1 cellular context compared by ENCODE assay signal in genomic region chr2:72934683-72935610, GRCh38.
TF ChIP-seq lines count a peak whose summit lies in the region.

No MANE protein-coding gene starts in this region.

TF ChIP-seq in HepG2, 621 proteins besides CTCF, POLR2A, EP300 and RAD21 (continued from another document and continues in another):
- TF ChIP-seq LBX2 (CRISPR knock-in tag; IDR thresholded peaks at IDR 0.05; ENCODE audit: borderline replicate concordance) = no peak
- no peak for TF ChIP-seq ZNF460 (CRISPR knock-in tag; IDR thresholded peaks at IDR 0.05; ENCODE audit: borderline replicate concordance)
- TF ChIP-seq SMARCE1 (IDR thresholded peaks at IDR 0.05; ENCODE audit: borderline replicate concordance) = no peak
- TF ChIP-seq NR2F1 (CRISPR knock-in tag; IDR thresholded peaks at IDR 0.05) = no peak
- 0 out of 2 replicates have a peak, but pooled peaks have one; percentile 21 for TF ChIP-seq IRF2 (CRISPR knock-in tag; IDR thresholded peaks at IDR 0.05)
- TF ChIP-seq RXRB (CRISPR knock-in tag; IDR thresholded peaks at IDR 0.05; ENCODE audit: borderline replicate concordance) = peak; percentile 48; the same call in 1 of the 2 replicates
- TF ChIP-seq ELF1 (CRISPR knock-in tag; IDR thresholded peaks at IDR 0.05) = peak; percentile 66
- peak; percentile 93 for TF ChIP-seq STAG1 (CRISPR knock-in tag; IDR thresholded peaks at IDR 0.05)
- no peak for TF ChIP-seq ATF7-NPFF (CRISPR knock-in tag; IDR thresholded peaks at IDR 0.05; ENCODE audit: low read depth)
- TF ChIP-seq KLF12 (CRISPR knock-in tag; IDR thresholded peaks at IDR 0.05; ENCODE audit: borderline replicate concordance) = no peak
- TF ChIP-seq GABPB1 (CRISPR knock-in tag; IDR thresholded peaks at IDR 0.05) = peak; percentile 71
- TF ChIP-seq KLF16 (CRISPR knock-in tag; IDR thresholded peaks at IDR 0.05) = no peak
- TF ChIP-seq, protein P1, sequence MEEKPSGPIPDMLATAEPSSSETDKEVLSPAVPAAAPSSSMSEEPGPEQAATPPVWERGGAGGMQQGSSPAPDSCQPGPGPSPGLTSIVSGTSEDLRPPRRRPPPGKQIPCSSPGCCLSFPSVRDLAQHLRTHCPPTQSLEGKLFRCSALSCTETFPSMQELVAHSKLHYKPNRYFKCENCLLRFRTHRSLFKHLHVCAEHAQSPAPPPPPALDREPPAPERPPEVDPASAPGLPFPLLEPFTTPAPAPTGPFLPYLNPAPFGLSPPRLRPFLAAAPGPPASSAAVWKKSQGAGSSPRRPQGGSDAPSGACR (CRISPR knock-in tag; IDR thresholded peaks at IDR 0.05) = no peak
- TF ChIP-seq E2F1 (CRISPR knock-in tag; IDR thresholded peaks at IDR 0.05) = no peak
- TF ChIP-seq ETV5 (CRISPR knock-in tag; IDR thresholded peaks at IDR 0.05; ENCODE audit: borderline replicate concordance) = peak; percentile 83; the same call in 1 of the 2 replicates
- TF ChIP-seq GFI1 (CRISPR knock-in tag; IDR thresholded peaks at IDR 0.05; ENCODE audit: borderline replicate concordance) = no peak
- no peak for TF ChIP-seq ZNF292 (CRISPR knock-in tag; IDR thresholded peaks at IDR 0.05; ENCODE audit: borderline replicate concordance, low read depth)
- no peak for TF ChIP-seq SP2 (CRISPR knock-in tag; IDR thresholded peaks at IDR 0.05)
- 0 out of 2 replicates have a peak, but pooled peaks have one; percentile 17 for TF ChIP-seq RFX5 (IDR thresholded peaks at IDR 0.05; ENCODE audit: low read depth, low read length)
- no peak for TF ChIP-seq ZNF143 (CRISPR knock-in tag; IDR thresholded peaks at IDR 0.05)
- no peak for TF ChIP-seq ZNF672 (CRISPR knock-in tag; IDR thresholded peaks at IDR 0.05)
- TF ChIP-seq ZNF350 (CRISPR knock-in tag; IDR thresholded peaks at IDR 0.05; ENCODE audit: borderline replicate concordance, low read depth) = peak; percentile 47; the same call in 1 of the 2 replicates
- TF ChIP-seq MAX (IDR thresholded peaks at IDR 0.05) = peak; percentile 52; the same call in 1 of the 2 replicates
- TF ChIP-seq XRCC5 (optimal IDR thresholded peaks at IDR 0.05; ENCODE audit: low read length) = peak; percentile 68
- TF ChIP-seq RAD51 (IDR thresholded peaks at IDR 0.05; ENCODE audit: borderline replicate concordance) = no peak
- TF ChIP-seq YY1 (IDR thresholded peaks at IDR 0.05; ENCODE audit: insufficient read depth, insufficient replicate concordance, low read depth, low read length) = peak; percentile 41
- TF ChIP-seq ZBTB3 (CRISPR knock-in tag; IDR thresholded peaks at IDR 0.05; ENCODE audit: borderline replicate concordance, low read depth) = no peak
- TF ChIP-seq, protein P2, sequence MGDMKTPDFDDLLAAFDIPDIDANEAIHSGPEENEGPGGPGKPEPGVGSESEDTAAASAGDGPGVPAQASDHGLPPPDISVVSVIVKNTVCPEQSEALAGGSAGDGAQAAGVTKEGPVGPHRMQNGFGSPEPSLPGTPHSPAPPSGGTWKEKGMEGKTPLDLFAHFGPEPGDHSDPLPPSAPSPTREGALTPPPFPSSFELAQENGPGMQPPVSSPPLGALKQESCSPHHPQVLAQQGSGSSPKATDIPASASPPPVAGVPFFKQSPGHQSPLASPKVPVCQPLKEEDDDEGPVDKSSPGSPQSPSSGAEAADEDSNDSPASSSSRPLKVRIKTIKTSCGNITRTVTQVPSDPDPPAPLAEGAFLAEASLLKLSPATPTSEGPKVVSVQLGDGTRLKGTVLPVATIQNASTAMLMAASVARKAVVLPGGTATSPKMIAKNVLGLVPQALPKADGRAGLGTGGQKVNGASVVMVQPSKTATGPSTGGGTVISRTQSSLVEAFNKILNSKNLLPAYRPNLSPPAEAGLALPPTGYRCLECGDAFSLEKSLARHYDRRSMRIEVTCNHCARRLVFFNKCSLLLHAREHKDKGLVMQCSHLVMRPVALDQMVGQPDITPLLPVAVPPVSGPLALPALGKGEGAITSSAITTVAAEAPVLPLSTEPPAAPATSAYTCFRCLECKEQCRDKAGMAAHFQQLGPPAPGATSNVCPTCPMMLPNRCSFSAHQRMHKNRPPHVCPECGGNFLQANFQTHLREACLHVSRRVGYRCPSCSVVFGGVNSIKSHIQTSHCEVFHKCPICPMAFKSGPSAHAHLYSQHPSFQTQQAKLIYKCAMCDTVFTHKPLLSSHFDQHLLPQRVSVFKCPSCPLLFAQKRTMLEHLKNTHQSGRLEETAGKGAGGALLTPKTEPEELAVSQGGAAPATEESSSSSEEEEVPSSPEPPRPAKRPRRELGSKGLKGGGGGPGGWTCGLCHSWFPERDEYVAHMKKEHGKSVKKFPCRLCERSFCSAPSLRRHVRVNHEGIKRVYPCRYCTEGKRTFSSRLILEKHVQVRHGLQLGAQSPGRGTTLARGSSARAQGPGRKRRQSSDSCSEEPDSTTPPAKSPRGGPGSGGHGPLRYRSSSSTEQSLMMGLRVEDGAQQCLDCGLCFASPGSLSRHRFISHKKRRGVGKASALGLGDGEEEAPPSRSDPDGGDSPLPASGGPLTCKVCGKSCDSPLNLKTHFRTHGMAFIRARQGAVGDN (CRISPR knock-in tag; IDR thresholded peaks at IDR 0.05) = peak; percentile 35
- no peak for TF ChIP-seq BRD4 (CRISPR knock-in tag; IDR thresholded peaks at IDR 0.05)
- TF ChIP-seq ZBTB33 (CRISPR knock-in tag; IDR thresholded peaks at IDR 0.05) = peak; percentile 61
- TF ChIP-seq PREB (CRISPR knock-in tag; IDR thresholded peaks at IDR 0.05) = no peak
- peak; percentile 88 for TF ChIP-seq ZNF644 (CRISPR knock-in tag; IDR thresholded peaks at IDR 0.05; ENCODE audit: low read depth)
- no peak for TF ChIP-seq RFX3 (CRISPR knock-in tag; IDR thresholded peaks at IDR 0.05)
- no peak for TF ChIP-seq NCOR1 (IDR thresholded peaks at IDR 0.05; ENCODE audit: borderline replicate concordance, low read length)
- no peak for TF ChIP-seq MYPOP (CRISPR knock-in tag; IDR thresholded peaks at IDR 0.05)
- TF ChIP-seq SCMH1 (CRISPR knock-in tag; IDR thresholded peaks at IDR 0.05; ENCODE audit: borderline replicate concordance) = no peak
- no peak for TF ChIP-seq SRY (CRISPR knock-in tag; IDR thresholded peaks at IDR 0.05)
- TF ChIP-seq SMC3 (IDR thresholded peaks at IDR 0.05; ENCODE audit: low read length) = peak; percentile 85; the same call in 1 of the 2 replicates
- TF ChIP-seq, protein P3, sequence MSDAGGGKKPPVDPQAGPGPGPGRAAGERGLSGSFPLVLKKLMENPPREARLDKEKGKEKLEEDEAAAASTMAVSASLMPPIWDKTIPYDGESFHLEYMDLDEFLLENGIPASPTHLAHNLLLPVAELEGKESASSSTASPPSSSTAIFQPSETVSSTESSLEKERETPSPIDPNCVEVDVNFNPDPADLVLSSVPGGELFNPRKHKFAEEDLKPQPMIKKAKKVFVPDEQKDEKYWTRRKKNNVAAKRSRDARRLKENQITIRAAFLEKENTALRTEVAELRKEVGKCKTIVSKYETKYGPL (CRISPR knock-in tag; IDR thresholded peaks at IDR 0.05) = no peak
- TF ChIP-seq ZNF569 (CRISPR knock-in tag; IDR thresholded peaks at IDR 0.05; ENCODE audit: borderline replicate concordance) = no peak
- peak; percentile 95 for TF ChIP-seq ELF3 (CRISPR knock-in tag; IDR thresholded peaks at IDR 0.05)
- no peak for TF ChIP-seq MBNL3 (CRISPR knock-in tag; conservative IDR thresholded peaks at IDR 0.05)
- TF ChIP-seq AKAP8 (CRISPR knock-in tag; IDR thresholded peaks at IDR 0.05) = no peak; the same call in 1 of the 2 replicates
- TF ChIP-seq PCBP2 (optimal IDR thresholded peaks at IDR 0.05; ENCODE audit: low read depth, low read length, poor library complexity, severe bottlenecking) = no peak
- no peak for TF ChIP-seq ZNF558 (CRISPR knock-in tag; IDR thresholded peaks at IDR 0.05; ENCODE audit: borderline replicate concordance)
- TF ChIP-seq ATRX (CRISPR knock-in tag; IDR thresholded peaks at IDR 0.05; ENCODE audit: borderline replicate concordance) = no peak
- 0 out of 2 replicates have a peak, but pooled peaks have one; percentile 8 for TF ChIP-seq PITX1 (CRISPR knock-in tag; IDR thresholded peaks at IDR 0.05)
- TF ChIP-seq PPARG (CRISPR knock-in tag; conservative IDR thresholded peaks at IDR 0.05) = peak; percentile 56; the same call in 1 of the 2 replicates
- no peak for TF ChIP-seq KLF15 (CRISPR knock-in tag; IDR thresholded peaks at IDR 0.05; ENCODE audit: borderline replicate concordance)
- TF ChIP-seq SRF (IDR thresholded peaks at IDR 0.05; ENCODE audit: low read depth, low read length) = no peak
- TF ChIP-seq PBX3 (CRISPR knock-in tag; IDR thresholded peaks at IDR 0.05; ENCODE audit: borderline replicate concordance) = no peak
- no peak for TF ChIP-seq ZNF879 (CRISPR knock-in tag; IDR thresholded peaks at IDR 0.05)
- 0 out of 2 replicates have a peak, but pooled peaks have one; percentile 14 for TF ChIP-seq FOSL2 (CRISPR knock-in tag; IDR thresholded peaks at IDR 0.05)
- 0 out of 2 replicates have a peak, but pooled peaks have one; percentile 18 for TF ChIP-seq THAP11 (CRISPR knock-in tag; IDR thresholded peaks at IDR 0.05)
- no peak for TF ChIP-seq TCF12 (IDR thresholded peaks at IDR 0.05)
- no peak for TF ChIP-seq TCF12 (CRISPR knock-in tag; IDR thresholded peaks at IDR 0.05)
- no peak for TF ChIP-seq NCOA5 (CRISPR knock-in tag; IDR thresholded peaks at IDR 0.05)
- TF ChIP-seq RXRA (CRISPR knock-in tag; IDR thresholded peaks at IDR 0.05) = no peak
- TF ChIP-seq THYN1 (CRISPR knock-in tag; IDR thresholded peaks at IDR 0.05; ENCODE audit: borderline replicate concordance, low read depth) = no peak
- TF ChIP-seq SALL2 (CRISPR knock-in tag; IDR thresholded peaks at IDR 0.05) = no peak
- no peak for TF ChIP-seq TERF1 (CRISPR knock-in tag; IDR thresholded peaks at IDR 0.05)
- TF ChIP-seq ZNF891 (CRISPR knock-in tag; IDR thresholded peaks at IDR 0.05) = 0 out of 2 replicates have a peak, but pooled peaks have one; percentile 39
